In genomic region chr10:62844280-62845011, GRCh38 we compare ENCODE assay signal across 24 cellular contexts. TPM values are rescaled to one million over a fixed set of nuclear protein-coding genes. Genes with fewer than 3 reads are reported as not detected.
DNase-seq lines count a peak whose midpoint lies in the region; ATAC-seq and TF ChIP-seq lines count a peak whose summit lies in the region.
"Had no signal": no experiment of that assay in that cellular context is flagged by ENCODE, and none has a peak within 500 bp of the region (broad histone marks: within the 10 kb centered on the region; RNA-seq: fewer than 3 reads in every experiment).

No MANE protein-coding gene starts in this region.

- no peaks in the 10 kb centered on the region for H3K27me3 ChIP-seq in A673 (replicated peaks; ENCODE audit: insufficient read depth, low read depth, low read length, poor library complexity)
- H3K27me3 ChIP-seq: BLaER1 treated with 17β-estradiol and CSF1 and Interleukin-3, amounts not matched to agents 10 nM and 100 nM; right lobe of liver had no signal

- peaks cover 17% of the 10 kb centered on the region for H3K27me3 Mint-ChIP-seq in activated CD8-positive, alpha-beta T cell treated with anti-CD3 and anti-CD28 coated beads for 36 hours
- H3K27me3 Mint-ChIP-seq in activated CD8-positive, alpha-beta T cell treated with anti-CD3 and anti-CD28 coated beads, Interleukin-2, amount 10 ng/mL, durations not matched to agents 7 days and 5 days (ENCODE audit: low read depth), result peaks cover 9% of the 10 kb centered on the region
- peaks cover 18% of the 10 kb centered on the region for H3K27me3 Mint-ChIP-seq in MCF 10A (ENCODE audit: insufficient read depth, unreplicated experiment)

- H3K4me1 Mint-ChIP-seq in activated CD8-positive, alpha-beta T cell treated with anti-CD3 and anti-CD28 coated beads for 36 hours (ENCODE audit: low read depth), result peaks cover 26% of the 10 kb centered on the region
- H3K4me1 Mint-ChIP-seq in activated CD8-positive, alpha-beta T cell treated with anti-CD3 and anti-CD28 coated beads, Interleukin-2, amount 10 ng/mL, durations not matched to agents 7 days and 5 days (ENCODE audit: low read depth), result peaks cover 4% of the 10 kb centered on the region
- H3K4me1 Mint-ChIP-seq in MCF 10A (ENCODE audit: insufficient read depth, unreplicated experiment), result no peaks in the 10 kb centered on the region
- peaks cover 10% of the 10 kb centered on the region for H3K4me1 Mint-ChIP-seq in stimulated activated effector memory CD8-positive, alpha-beta T cell treated with anti-CD3 and anti-CD28 coated beads, Interleukin-12 subunit alpha, Interleukin-12 subunit beta, amount 100 ng/mL, for 72 hours
- H3K4me1 Mint-ChIP-seq: nephron progenitor cell had no signal

- peak; percentile 84 for ATAC-seq in activated CD8-positive, alpha-beta T cell treated with anti-CD3 and anti-CD28 coated beads for 36 hours
- no peak for ATAC-seq in activated CD8-positive, alpha-beta T cell treated with anti-CD3 and anti-CD28 coated beads, Interleukin-2, amount 10 ng/mL, durations not matched to agents 7 days and 5 days
- ATAC-seq in stimulated activated effector memory CD8-positive, alpha-beta T cell treated with anti-CD3 and anti-CD28 coated beads, Interleukin-12 subunit alpha, Interleukin-12 subunit beta, amount 100 ng/mL, for 72 hours, result peak; percentile 36
- ATAC-seq in left cardiac atrium, result no peak
- ATAC-seq: right lobe of liver, SK-N-SH treated with all-trans-retinoic acid at 6 μM for 48 hours had no signal

- no peak overlapping the region for H3K4me3 ChIP-seq in A673 (ENCODE audit: low read depth, low read length, poor library complexity, severe bottlenecking)
- H3K4me3 ChIP-seq: BLaER1 treated with 17β-estradiol and CSF1 and Interleukin-3, amounts not matched to agents 10 nM and 100 nM; dorsolateral prefrontal cortex; right lobe of liver had no signal

- no peaks in the 10 kb centered on the region for H3K36me3 ChIP-seq in A673 (ENCODE audit: insufficient read depth, low read length, poor library complexity, severe bottlenecking)
- H3K36me3 ChIP-seq: right lobe of liver had no signal

- DNase-seq in activated CD8-positive, alpha-beta T cell treated with anti-CD3 and anti-CD28 coated beads for 36 hours, result peak; percentile 58
- no peak for DNase-seq in activated CD8-positive, alpha-beta T cell treated with anti-CD3 and anti-CD28 coated beads, Interleukin-2, amount 10 ng/mL, durations not matched to agents 7 days and 5 days
- DNase-seq in activated CD4-positive, alpha-beta T cell treated with anti-CD3 and anti-CD28 coated beads, Interleukin-2, amount 50 U/mL, for 48 hours, result peak; percentile 29 to 44
- DNase-seq in MCF 10A (ENCODE audit: unreplicated experiment) (peak; percentile 8), A673 (ENCODE audit: low spot score) (no peak), posterior vena cava (ENCODE audit: low spot score) (no peak), left cardiac atrium (no peak)
- peak in 1 of 2 donors; percentile 40 for DNase-seq in stimulated activated effector memory CD8-positive, alpha-beta T cell treated with anti-CD3 and anti-CD28 coated beads, Interleukin-12 subunit alpha, Interleukin-12 subunit beta, amount 100 ng/mL, for 72 hours (ENCODE audit: low spot score in 2 of 2)
- DNase-seq: aorta; Calu3; central memory CD4-positive, alpha-beta T cell; dorsolateral prefrontal cortex; EL; HCEC 1CT; Kasumi-1; NCI-H1048; NCI-H2029; nephron progenitor cell; NK-92 treated with Interleukin-12 subunit alpha and Interleukin-12 subunit beta, amount 100 ng/mL, for 24 hours; right lobe of liver; T-helper 9 cell had no signal

- BruUV-seq in MCF 10A (replicated peaks; lab: Mats Ljungman, UMichigan) (no TSS peak), A673 (replicated peaks; lab: Mats Ljungman, UMichigan) (no TSS peak)

- peak overlapping the region; percentile 87 for H3K27ac Mint-ChIP-seq in activated CD8-positive, alpha-beta T cell treated with anti-CD3 and anti-CD28 coated beads for 36 hours
- H3K27ac Mint-ChIP-seq in activated CD8-positive, alpha-beta T cell treated with anti-CD3 and anti-CD28 coated beads, Interleukin-2, amount 10 ng/mL, durations not matched to agents 7 days and 5 days, result no peak overlapping the region
- no peak overlapping the region for H3K27ac Mint-ChIP-seq in MCF 10A (ENCODE audit: low read depth, unreplicated experiment)
- H3K27ac Mint-ChIP-seq in stimulated activated effector memory CD8-positive, alpha-beta T cell treated with anti-CD3 and anti-CD28 coated beads, Interleukin-12 subunit alpha, Interleukin-12 subunit beta, amount 100 ng/mL, for 72 hours, result no peak overlapping the region
- H3K27ac Mint-ChIP-seq: nephron progenitor cell had no signal

- H3K9me3 ChIP-seq in A673 (ENCODE audit: low read depth, low read length, poor library complexity, severe bottlenecking), result peaks cover 7% of the 10 kb centered on the region
- H3K9me3 ChIP-seq: right lobe of liver had no signal

- intact Hi-C loops in activated CD8-positive, alpha-beta T cell treated with anti-CD3 and anti-CD28 coated beads for 36 hours (cut with micrococcal nuclease), result no loop called here
- intact Hi-C loops in MCF 10A (cut with micrococcal nuclease) (no loop called here), A673 (cut with micrococcal nuclease; ENCODE audit: unreplicated experiment) (no loop called here), posterior vena cava (cut with DNase I) (no loop called here), left cardiac atrium (cut with DNase I) (no loop called here)

- no peaks in the 10 kb centered on the region for H3K4me1 ChIP-seq in A673 (ENCODE audit: insufficient read depth, low read length, poor library complexity, severe bottlenecking)
- H3K4me1 ChIP-seq: BLaER1 treated with 17β-estradiol and CSF1 and Interleukin-3, amounts not matched to agents 10 nM and 100 nM; parathyroid adenoma; right lobe of liver had no signal

- peaks cover 2% of the 10 kb centered on the region for H3K36me3 Mint-ChIP-seq in activated CD8-positive, alpha-beta T cell treated with anti-CD3 and anti-CD28 coated beads for 36 hours (ENCODE audit: low read depth)
- H3K36me3 Mint-ChIP-seq in activated CD8-positive, alpha-beta T cell treated with anti-CD3 and anti-CD28 coated beads, Interleukin-2, amount 10 ng/mL, durations not matched to agents 7 days and 5 days (ENCODE audit: low read depth), result peaks cover 6% of the 10 kb centered on the region
- H3K36me3 Mint-ChIP-seq in MCF 10A (ENCODE audit: insufficient read depth, unreplicated experiment), result no peaks in the 10 kb centered on the region
- no peaks in the 10 kb centered on the region for H3K36me3 Mint-ChIP-seq in stimulated activated effector memory CD8-positive, alpha-beta T cell treated with anti-CD3 and anti-CD28 coated beads, Interleukin-12 subunit alpha, Interleukin-12 subunit beta, amount 100 ng/mL, for 72 hours

- H3K4me3 Mint-ChIP-seq in activated CD8-positive, alpha-beta T cell treated with anti-CD3 and anti-CD28 coated beads for 36 hours, result peak overlapping the region; percentile 31
- H3K4me3 Mint-ChIP-seq in activated CD8-positive, alpha-beta T cell treated with anti-CD3 and anti-CD28 coated beads, Interleukin-2, amount 10 ng/mL, durations not matched to agents 7 days and 5 days, result no peak overlapping the region
- H3K4me3 Mint-ChIP-seq in MCF 10A (ENCODE audit: unreplicated experiment), result no peak overlapping the region
- H3K4me3 Mint-ChIP-seq in stimulated activated effector memory CD8-positive, alpha-beta T cell treated with anti-CD3 and anti-CD28 coated beads, Interleukin-12 subunit alpha, Interleukin-12 subunit beta, amount 100 ng/mL, for 72 hours, result no peak overlapping the region
- H3K4me3 Mint-ChIP-seq: nephron progenitor cell had no signal

- TF ChIP-seq CTCF in activated CD8-positive, alpha-beta T cell treated with anti-CD3 and anti-CD28 coated beads for 36 hours (IDR thresholded peaks at IDR 0.05), result no peak
- no peak for TF ChIP-seq CTCF in MCF 10A (IDR thresholded peaks at IDR 0.05; ENCODE audit: unreplicated experiment)
- no peak for TF ChIP-seq CTCF in A673 (conservative IDR thresholded peaks at IDR 0.05; ENCODE audit: low read depth, low read length)

- no peak overlapping the region for H3K27ac ChIP-seq in A673 (ENCODE audit: low read depth, low read length, poor library complexity, severe bottlenecking)
- H3K27ac ChIP-seq: BLaER1 treated with 17β-estradiol and CSF1 and Interleukin-3, amounts not matched to agents 10 nM and 100 nM; dorsolateral prefrontal cortex; parathyroid adenoma; right lobe of liver had no signal

- H3K9me3 Mint-ChIP-seq in activated CD8-positive, alpha-beta T cell treated with anti-CD3 and anti-CD28 coated beads for 36 hours, result peaks cover 26% of the 10 kb centered on the region
- H3K9me3 Mint-ChIP-seq in activated CD8-positive, alpha-beta T cell treated with anti-CD3 and anti-CD28 coated beads, Interleukin-2, amount 10 ng/mL, durations not matched to agents 7 days and 5 days (ENCODE audit: insufficient read depth), result peaks cover 13% of the 10 kb centered on the region
- H3K9me3 Mint-ChIP-seq in MCF 10A (ENCODE audit: unreplicated experiment), result no peaks in the 10 kb centered on the region
- peaks cover 11% of the 10 kb centered on the region for H3K9me3 Mint-ChIP-seq in stimulated activated effector memory CD8-positive, alpha-beta T cell treated with anti-CD3 and anti-CD28 coated beads, Interleukin-12 subunit alpha, Interleukin-12 subunit beta, amount 100 ng/mL, for 72 hours

- CTCF ChIA-PET in activated CD8-positive, alpha-beta T cell treated with anti-CD3 and anti-CD28 coated beads for 36 hours (lab: Charles Lee), result interaction anchor here (1.0 kb wide), 1 partner anchor 145 kb away, joined by 3 read pairs; no protein-coding TSS in a partner anchor
- CTCF ChIA-PET in activated CD8-positive, alpha-beta T cell treated with anti-CD3 and anti-CD28 coated beads, Interleukin-2, amount 10 ng/mL, durations not matched to agents 7 days and 5 days (lab: Charles Lee), result interaction anchor here (1.0 to 1.3 kb wide), 2 partner anchors 13 to 313 kb away, joined by 3 read pairs; no protein-coding TSS in a partner anchor
- CTCF ChIA-PET in MCF 10A (lab: Yijun Ruan, JAX) (interaction anchor here (0.6 kb wide), 1 partner anchor 251 kb away, joined by 4 read pairs; no protein-coding TSS in a partner anchor), A673 (lab: Charles Lee) (no interaction called here)

- POLR2A ChIA-PET in activated CD8-positive, alpha-beta T cell treated with anti-CD3 and anti-CD28 coated beads for 36 hours (lab: Charles Lee), result interaction anchor here (1.4 to 1.7 kb wide), 3 partner anchors 8 to 264 kb away, joined by 3 to 5 read pairs (median 4); no protein-coding TSS in a partner anchor
- POLR2A ChIA-PET in activated CD8-positive, alpha-beta T cell treated with anti-CD3 and anti-CD28 coated beads, Interleukin-2, amount 10 ng/mL, durations not matched to agents 7 days and 5 days (lab: Charles Lee), result interaction anchor here (1.0 kb wide), 1 partner anchor 9 kb away, joined by 3 read pairs; no protein-coding TSS in a partner anchor
- POLR2A ChIA-PET in MCF 10A (lab: Yijun Ruan, JAX) (no interaction called here), A673 (lab: Charles Lee; ENCODE audit: low non-redundant PET) (no interaction called here)

RNA-seq across cellular contexts. Expression of gene EGR2, which starts 28.3 kb away (rescaled TPM):
- total RNA-seq in activated CD8-positive, alpha-beta T cell treated with anti-CD3 and anti-CD28 coated beads for 36 hours, result 10 to 100 TPM; 45.6 to 46.6 TPM
- total RNA-seq in activated CD8-positive, alpha-beta T cell treated with anti-CD3 and anti-CD28 coated beads, Interleukin-2, amount 10 ng/mL, durations not matched to agents 7 days and 5 days, result 1 to 10 TPM in 1 of 2 experiments, under 1 TPM in 1; 0.50 to 1.3 TPM
- 0.25 and 1.0 TPM in 2 replicates for total RNA-seq in MCF 10A (2022)
- total RNA-seq in A673 (2021), result 14.5 and 18.3 TPM in 2 replicates
- 1 to 10 TPM; 3.0 to 4.0 TPM for total RNA-seq in posterior vena cava
- 1 to 10 TPM; 2.3 to 4.4 TPM for total RNA-seq in left cardiac atrium

RNA-seq across cellular contexts. Expression of gene ADO, which starts 39.9 kb away (rescaled TPM):
- 10 to 100 TPM; 28.0 to 28.9 TPM for total RNA-seq in activated CD8-positive, alpha-beta T cell treated with anti-CD3 and anti-CD28 coated beads for 36 hours
- total RNA-seq in activated CD8-positive, alpha-beta T cell treated with anti-CD3 and anti-CD28 coated beads, Interleukin-2, amount 10 ng/mL, durations not matched to agents 7 days and 5 days, result 10 to 100 TPM; 22.2 to 22.6 TPM
- total RNA-seq in MCF 10A (2022) (22.1 and 24.3 TPM in 2 replicates), A673 (2021) (32.9 and 38.4 TPM in 2 replicates), posterior vena cava (10 to 100 TPM; 16.4 to 20.7 TPM), left cardiac atrium (10 to 100 TPM; 20.9 to 23.6 TPM)

Comparison
In these comparisons a context has a peak if more than half of its experiments do, and no peak if none do; other contexts are left out.
1. ATAC-seq: peak in activated CD8-positive, alpha-beta T cell treated with anti-CD3 and anti-CD28 coated beads for 36 hours (single experiment) and stimulated activated effector memory CD8-positive, alpha-beta T cell treated with anti-CD3 and anti-CD28 coated beads, Interleukin-12 subunit alpha, Interleukin-12 subunit beta, amount 100 ng/mL, for 72 hours (single experiment); none in activated CD8-positive, alpha-beta T cell treated with anti-CD3 and anti-CD28 coated beads, Interleukin-2, amount 10 ng/mL, durations not matched to agents 7 days and 5 days (single experiment) and left cardiac atrium (0 of 2).
2. DNase-seq: peak in activated CD8-positive, alpha-beta T cell treated with anti-CD3 and anti-CD28 coated beads for 36 hours (single experiment), activated CD4-positive, alpha-beta T cell treated with anti-CD3 and anti-CD28 coated beads, Interleukin-2, amount 50 U/mL, for 48 hours (2 of 2) and MCF 10A (single experiment); none in activated CD8-positive, alpha-beta T cell treated with anti-CD3 and anti-CD28 coated beads, Interleukin-2, amount 10 ng/mL, durations not matched to agents 7 days and 5 days (single experiment), A673 (single experiment), posterior vena cava (single experiment) and left cardiac atrium (single experiment).
3. POLR2A ChIA-PET loops: an anchor here in activated CD8-positive, alpha-beta T cell treated with anti-CD3 and anti-CD28 coated beads for 36 hours (1.4 to 1.7 kb wide) and activated CD8-positive, alpha-beta T cell treated with anti-CD3 and anti-CD28 coated beads, Interleukin-2, amount 10 ng/mL, durations not matched to agents 7 days and 5 days (1.0 kb wide); none called in MCF 10A and A673.